In genomic region chr22:24607429-24608111, GRCh38 we compare ENCODE assay signal across 8 cellular contexts. TPM values are rescaled to one million over a fixed set of nuclear protein-coding genes. Genes with fewer than 3 reads are reported as not detected.
DNase-seq lines count a peak whose midpoint lies in the region; ATAC-seq and TF ChIP-seq lines count a peak whose summit lies in the region.
"Not testable (repeated sequence)": the region's sequence is repeated elsewhere in the genome, so short reads cannot be mapped to it uniquely, and the experiment has no call there.

No MANE protein-coding gene starts in this region.

- peak overlapping the region; percentile 76 for H3K27ac ChIP-seq in CD4-positive, alpha-beta memory T cell (ENCODE audit: low read depth, low read length)

- not testable (repeated sequence) for H3K36me3 ChIP-seq in CD4-positive, alpha-beta memory T cell (ENCODE audit: insufficient read depth, low read length)

- DNase-seq in CD4-positive, alpha-beta memory T cell = peak; percentile 26 to 74 (median 42)
- DNase-seq in SK-N-DZ (ENCODE audit: low spot score) (peak; percentile 84), choroid plexus epithelial cell (ENCODE audit: low read depth) (peak; percentile 32), memory B cell (ENCODE audit: low spot score in 2 of 2) (peak in 1 of 2 donors; percentile 33)
- DNase-seq in activated CD8-positive, alpha-beta memory T cell treated with anti-CD3 and anti-CD28 coated beads for 24 hours = peak; percentile 77
- peak; percentile 44 to 69 for DNase-seq in stimulated activated CD4-positive, alpha-beta T cell treated with anti-CD3 and anti-CD28 coated beads, Interleukin-4, amount 100 ng/mL, for 48 hours (ENCODE audit: low read depth in 2 of 2)

- TF ChIP-seq CTCF in choroid plexus epithelial cell (conservative IDR thresholded peaks at IDR 0.05; ENCODE audit: low read depth, low read length) = not testable (repeated sequence)

- CTCF ChIA-PET in CD4-positive, alpha-beta memory T cell (lab: Charles Lee; ENCODE audit: partially characterized antibody) = interaction anchor here (1.1 kb wide), 1 partner anchor 28 kb away, joined by 3 read pairs; no protein-coding TSS in a partner anchor

- POLR2A ChIA-PET in CD4-positive, alpha-beta memory T cell (lab: Charles Lee; ENCODE audit: partially characterized antibody) = not testable (repeated sequence)

- H3K27ac Mint-ChIP-seq in CD4-positive, alpha-beta memory T cell = peak overlapping the region; percentile 97 to 100 (median 98)
- H3K27ac Mint-ChIP-seq in memory B cell = peak overlapping the region; percentile 91

- intact Hi-C loops in CD4-positive, alpha-beta memory T cell (cut with micrococcal nuclease) = loop anchor here (5.0 kb wide), 1 partner anchor 50 kb away; the partner anchor contains the start of genes GUCD1 and SNRPD3

- H3K9me3 Mint-ChIP-seq in CD4-positive, alpha-beta memory T cell; memory B cell: not testable (repeated sequence)

- H3K27me3 Mint-ChIP-seq in CD4-positive, alpha-beta memory T cell; memory B cell: not testable (repeated sequence)

- H3K9me3 ChIP-seq in CD4-positive, alpha-beta memory T cell (ENCODE audit: control insufficient read depth in 1 of 2, low read length in 2 of 2) = not testable (repeated sequence)

- peak overlapping the region; percentile 88 to 97 (median 93) for H3K4me3 Mint-ChIP-seq in CD4-positive, alpha-beta memory T cell
- H3K4me3 Mint-ChIP-seq in memory B cell = peak overlapping the region; percentile 90

- peak; percentile 60 for ATAC-seq in GM19023 (IDR thresholded peaks at IDR 0.05; ENCODE audit: unreplicated experiment)
- ATAC-seq in HG03521 (IDR thresholded peaks at IDR 0.05; ENCODE audit: unreplicated experiment) = peak; percentile 55
- peak; percentile 80 for ATAC-seq in memory B cell (ENCODE audit: low read depth)

- not testable (repeated sequence) for H3K36me3 Mint-ChIP-seq in CD4-positive, alpha-beta memory T cell; memory B cell

- not testable (repeated sequence) for H3K4me1 ChIP-seq in CD4-positive, alpha-beta memory T cell (ENCODE audit: insufficient read depth, low read length)

- H3K4me3 ChIP-seq in CD4-positive, alpha-beta memory T cell (ENCODE audit: low read length in 2 of 2) = peak overlapping the region in 1 of 2 donors; percentile 26
- not testable (repeated sequence) for H3K4me3 ChIP-seq in choroid plexus epithelial cell (ENCODE audit: low read depth, low read length)

- peaks cover 11 to 44% (median 25%) of the 10 kb centered on the region in 4 donors for H3K4me1 Mint-ChIP-seq in CD4-positive, alpha-beta memory T cell
- not testable (repeated sequence) for H3K4me1 Mint-ChIP-seq in memory B cell

- H3K27me3 ChIP-seq in CD4-positive, alpha-beta memory T cell (ENCODE audit: insufficient read depth, low read length) = not testable (repeated sequence)

RNA-seq across cellular contexts. Expression of gene GGT1, which starts 4.6 kb away (rescaled TPM):
- 10 to 100 TPM; 27.1 to 28.3 TPM for total RNA-seq in CD4-positive, alpha-beta memory T cell
- polyA plus RNA-seq in CD4-positive, alpha-beta memory T cell = 10 to 100 TPM; 11.9 to 18.1 TPM
- 22.2 and 30.3 TPM in 2 replicates for polyA plus RNA-seq in SK-N-DZ (2014; cell fraction: cytosol; rRNA removed)
- polyA plus RNA-seq in SK-N-DZ (2014; cell fraction: nucleus; rRNA removed) = 63.3 and 66.5 TPM in 2 replicates

RNA-seq across cellular contexts. Expression of gene LRRC75B, which starts 14.7 kb away (rescaled TPM):
- total RNA-seq in CD4-positive, alpha-beta memory T cell = under 1 TPM in 1 of 2 experiments, not detected in 1; 0.19 TPM
- polyA plus RNA-seq in CD4-positive, alpha-beta memory T cell = under 1 TPM in 1 of 2 donors, not detected in 1; 0.40 TPM
- polyA plus RNA-seq in SK-N-DZ (2014; cell fraction: cytosol; rRNA removed) = 22.5 and 24.4 TPM in 2 replicates
- 106 and 143 TPM in 2 replicates for polyA plus RNA-seq in SK-N-DZ (2014; cell fraction: nucleus; rRNA removed)

RNA-seq across cellular contexts. Expression of gene SNRPD3, which starts 51.8 kb away (rescaled TPM):
- 10 to 100 TPM; 77.6 to 85.0 TPM for total RNA-seq in CD4-positive, alpha-beta memory T cell
- polyA plus RNA-seq in CD4-positive, alpha-beta memory T cell = 100 to 1,000 TPM in 1 of 2 donors, 10 to 100 TPM in 1; 62.6 to 102 TPM
- polyA plus RNA-seq in SK-N-DZ (2014; cell fraction: cytosol; rRNA removed) = 357 and 397 TPM in 2 replicates
- 183 and 255 TPM in 2 replicates for polyA plus RNA-seq in SK-N-DZ (2014; cell fraction: nucleus; rRNA removed)

RNA-seq across cellular contexts. Expression of gene GUCD1, which starts 52.6 kb away (rescaled TPM):
- total RNA-seq in CD4-positive, alpha-beta memory T cell = 10 to 100 TPM; 65.0 to 65.5 TPM
- polyA plus RNA-seq in CD4-positive, alpha-beta memory T cell = 10 to 100 TPM; 44.2 to 47.3 TPM
- polyA plus RNA-seq in SK-N-DZ (2014; cell fraction: cytosol; rRNA removed) = 69.4 and 76.9 TPM in 2 replicates
- 37.3 and 37.7 TPM in 2 replicates for polyA plus RNA-seq in SK-N-DZ (2014; cell fraction: nucleus; rRNA removed)
